ENCODE assay signal across 8 cellular contexts in genomic region chr6:27502508-27503435, GRCh38. TPM values are rescaled to one million over a fixed set of nuclear protein-coding genes. Genes with fewer than 3 reads are reported as not detected.
DNase-seq lines count a peak whose midpoint lies in the region; ATAC-seq and TF ChIP-seq lines count a peak whose summit lies in the region.

No MANE protein-coding gene starts in this region.

- H3K27me3 ChIP-seq in BLaER1 treated with 17β-estradiol and CSF1 and Interleukin-3, amounts not matched to agents 10 nM and 100 nM, result no peaks in the 10 kb centered on the region
- peaks cover 3% of the 10 kb centered on the region for H3K27me3 ChIP-seq in foreskin keratinocyte
- H3K27me3 ChIP-seq in ovary, result no peaks in the 10 kb centered on the region

- peak; percentile 11 for DNase-seq in HuH-7.5 (ENCODE audit: low spot score)
- DNase-seq in RPMI8226, result peak; percentile 89
- peak; percentile 65 for DNase-seq in activated T-helper 2 cell treated with anti-CD3 and anti-CD28 coated beads, Interferon-gamma antibody, Interleukin-2, Interleukin-4, amounts not matched to agents 10 μg/mL and 5 μg/mL and 100 μg/mL, durations not matched to agents 14 hours and 24 hours and 36 hours (ENCODE audit: low spot score)
- peak; percentile 71 to 90 for DNase-seq in foreskin keratinocyte
- peak; percentile 68 to 83 (median 74) for DNase-seq in ovary

- no peak for TF ChIP-seq EP300 in ovary (IDR thresholded peaks at IDR 0.05)

- H4K20me1 ChIP-seq in BLaER1 treated with 17β-estradiol and CSF1 and Interleukin-3, amounts not matched to agents 10 nM and 100 nM, result no peaks in the 10 kb centered on the region

- TF ChIP-seq POLR2A in ovary (IDR thresholded peaks at IDR 0.05), result no peak

- H3K4me1 Mint-ChIP-seq in activated T-helper 2 cell treated with anti-CD3 and anti-CD28 coated beads, Interferon-gamma antibody, Interleukin-2, Interleukin-4, amounts not matched to agents 10 μg/mL and 5 μg/mL and 100 μg/mL, durations not matched to agents 14 hours and 24 hours and 36 hours (ENCODE audit: low read depth), result peaks cover 23% of the 10 kb centered on the region

- H3K4me3 ChIP-seq in BLaER1 treated with 17β-estradiol and CSF1 and Interleukin-3, amounts not matched to agents 10 nM and 100 nM, result peak overlapping the region; percentile 54 to 77 (median 70)
- H3K4me3 ChIP-seq in ovary (peak overlapping the region; percentile 48), urinary bladder (ENCODE audit: low read depth, low read length) (peak overlapping the region; percentile 26)

- H3K9ac ChIP-seq in BLaER1 treated with 17β-estradiol and CSF1 and Interleukin-3, amounts not matched to agents 10 nM and 100 nM, result peak overlapping the region; percentile 67 to 80 (median 76)

- intact Hi-C loops in activated T-helper 2 cell treated with anti-CD3 and anti-CD28 coated beads, Interferon-gamma antibody, Interleukin-2, Interleukin-4, amounts not matched to agents 10 μg/mL and 5 μg/mL and 100 μg/mL, durations not matched to agents 14 hours and 24 hours and 36 hours (cut with micrococcal nuclease), result loop anchor here (1.0 to 10.0 kb wide), 9 partner anchors 7 to 345 kb away; partner anchors contain the start of genes POM121L2 and ZNF184
- intact Hi-C loops in ovary (cut with DNase I), result loop anchor here in 1 of 4 donors (10.0 kb wide), 1 partner anchor 328 kb away; no protein-coding TSS in a partner anchor

- peaks cover 0 to 16% (median 13%) of the 10 kb centered on the region in 10 experiments; a peak in 16 of 20 replicates for H3K4me1 ChIP-seq in BLaER1 treated with 17β-estradiol and CSF1 and Interleukin-3, amounts not matched to agents 10 nM and 100 nM
- H3K4me1 ChIP-seq in foreskin keratinocyte (peaks cover 4% of the 10 kb centered on the region), ovary (ENCODE audit: insufficient read depth) (no peaks in the 10 kb centered on the region), urinary bladder (ENCODE audit: insufficient read depth) (no peaks in the 10 kb centered on the region)

- WGBS in ovary, 3 donors, result 1% methylated on average over 33 of the region's 33 CpGs
- under 1% methylated on average over 33 of the region's 33 CpGs for WGBS in urinary bladder

- no peaks in the 10 kb centered on the region for H3K36me3 ChIP-seq in BLaER1 treated with 17β-estradiol and CSF1 and Interleukin-3, amounts not matched to agents 10 nM and 100 nM
- H3K36me3 ChIP-seq in ovary (no peaks in the 10 kb centered on the region), urinary bladder (ENCODE audit: insufficient read depth) (no peaks in the 10 kb centered on the region)

- H3K9me3 Mint-ChIP-seq in activated T-helper 2 cell treated with anti-CD3 and anti-CD28 coated beads, Interferon-gamma antibody, Interleukin-2, Interleukin-4, amounts not matched to agents 10 μg/mL and 5 μg/mL and 100 μg/mL, durations not matched to agents 14 hours and 24 hours and 36 hours, result no peaks in the 10 kb centered on the region

- H3K27ac ChIP-seq in BLaER1 treated with 17β-estradiol and CSF1 and Interleukin-3, amounts not matched to agents 10 nM and 100 nM, result peak overlapping the region in 10 of 11 experiments; percentile 37 to 76 (median 62); a peak in 19 of 22 replicates
- H3K27ac ChIP-seq in foreskin keratinocyte (peak overlapping the region; percentile 45), ovary (peak overlapping the region; percentile 26 to 66), urinary bladder (ENCODE audit: low read depth) (no peak overlapping the region)

- H3K4me2 ChIP-seq in BLaER1 treated with 17β-estradiol and CSF1 and Interleukin-3, amounts not matched to agents 10 nM and 100 nM, result peak overlapping the region; percentile 66 to 92 (median 77)

- no peaks in the 10 kb centered on the region for H3K36me3 Mint-ChIP-seq in activated T-helper 2 cell treated with anti-CD3 and anti-CD28 coated beads, Interferon-gamma antibody, Interleukin-2, Interleukin-4, amounts not matched to agents 10 μg/mL and 5 μg/mL and 100 μg/mL, durations not matched to agents 14 hours and 24 hours and 36 hours (ENCODE audit: low read depth)

- H3K9me3 ChIP-seq in BLaER1 treated with 17β-estradiol and CSF1 and Interleukin-3, amounts not matched to agents 10 nM and 100 nM (replicated peaks in 1 of 11), result no peaks in the 10 kb centered on the region
- H3K9me3 ChIP-seq in ovary, result no peaks in the 10 kb centered on the region

- H3K27me3 Mint-ChIP-seq in activated T-helper 2 cell treated with anti-CD3 and anti-CD28 coated beads, Interferon-gamma antibody, Interleukin-2, Interleukin-4, amounts not matched to agents 10 μg/mL and 5 μg/mL and 100 μg/mL, durations not matched to agents 14 hours and 24 hours and 36 hours (ENCODE audit: low read depth), result peaks cover 35% of the 10 kb centered on the region

- ATAC-seq in GM19468 (IDR thresholded peaks at IDR 0.05; ENCODE audit: extremely low read depth, unreplicated experiment) (peak; percentile 31), foreskin keratinocyte (peak; percentile 54)

- TF ChIP-seq CTCF in foreskin keratinocyte (conservative IDR thresholded peaks at IDR 0.05), result no peak
- no peak for TF ChIP-seq CTCF in ovary (IDR thresholded peaks at IDR 0.05)

- H3K27ac Mint-ChIP-seq in activated T-helper 2 cell treated with anti-CD3 and anti-CD28 coated beads, Interferon-gamma antibody, Interleukin-2, Interleukin-4, amounts not matched to agents 10 μg/mL and 5 μg/mL and 100 μg/mL, durations not matched to agents 14 hours and 24 hours and 36 hours, result peak overlapping the region; percentile 23

- H3K4me3 Mint-ChIP-seq in activated T-helper 2 cell treated with anti-CD3 and anti-CD28 coated beads, Interferon-gamma antibody, Interleukin-2, Interleukin-4, amounts not matched to agents 10 μg/mL and 5 μg/mL and 100 μg/mL, durations not matched to agents 14 hours and 24 hours and 36 hours (ENCODE audit: low read depth), result peak overlapping the region; percentile 88

RNA-seq across cellular contexts. Expression of gene ZNF184, which starts 29.9 kb away (rescaled TPM):
- 8.4 and 9.2 TPM in 2 replicates for total RNA-seq in activated T-helper 2 cell treated with anti-CD3 and anti-CD28 coated beads, Interferon-gamma antibody, Interleukin-2, Interleukin-4, amounts not matched to agents 10 μg/mL and 5 μg/mL and 100 μg/mL, durations not matched to agents 14 hours and 24 hours and 36 hours
- 4.9 and 5.4 TPM in 2 replicates for total RNA-seq in foreskin keratinocyte
- 1.5 and 1.9 TPM in 2 replicates for polyA plus RNA-seq in foreskin keratinocyte
- total RNA-seq in ovary, result 10 to 100 TPM in 2 of 7 donors, 1 to 10 TPM in 5; 5.2 to 11.5 (median 8.3) TPM
- 1 to 10 TPM; 4.4 to 5.3 TPM for polyA plus RNA-seq in ovary
- total RNA-seq in urinary bladder, result 27.2 TPM
- 3.1 TPM for polyA plus RNA-seq in urinary bladder

Comparison
In these comparisons a context has a peak if more than half of its experiments do, and no peak if none do; other contexts are left out.
1. DNase-seq: peak in every context shown above with its lines; median percentile 89 in RPMI8226; 80 in foreskin keratinocyte; 74 in ovary; 65 in activated T-helper 2 cell treated with anti-CD3 and anti-CD28 coated beads, Interferon-gamma antibody, Interleukin-2, Interleukin-4, amounts not matched to agents 10 μg/mL and 5 μg/mL and 100 μg/mL, durations not matched to agents 14 hours and 24 hours and 36 hours; 11 in HuH-7.5.